ENCODE assay signal across 1 cellular context in the genomic region with DNA sequence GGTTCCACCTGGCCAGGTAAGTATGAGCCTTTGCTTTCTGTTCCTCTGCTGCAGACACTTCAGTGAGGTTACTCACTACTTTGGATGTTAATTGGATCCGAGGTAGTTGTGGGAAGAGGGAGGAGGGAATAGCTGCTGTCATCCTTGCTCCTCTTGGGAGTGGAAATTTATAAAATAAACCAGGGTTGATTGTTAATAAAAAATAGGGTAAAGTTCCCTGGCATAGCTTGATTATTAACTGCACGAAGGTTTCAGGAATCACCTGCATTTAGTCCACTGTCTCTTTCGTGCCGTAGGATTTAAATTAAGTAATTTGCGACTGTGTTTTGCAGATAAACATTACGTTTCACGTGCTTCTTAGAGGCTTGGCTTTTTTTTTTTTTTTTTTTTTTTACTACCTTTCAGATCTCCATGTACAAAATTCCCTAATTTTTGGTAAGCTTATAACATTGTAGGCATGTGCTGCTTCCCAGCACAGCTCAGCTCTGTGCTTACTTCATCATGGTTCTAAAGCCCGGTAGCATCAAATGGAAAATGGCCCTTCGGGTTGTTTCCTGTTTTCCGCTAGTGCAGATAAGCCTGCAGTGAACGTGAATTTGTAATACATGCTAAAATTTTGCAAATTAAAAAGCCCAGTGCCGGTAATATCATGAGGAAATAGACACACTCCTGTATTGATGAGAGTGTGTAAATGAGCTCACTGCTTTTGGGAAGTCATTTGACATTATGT.
TF ChIP-seq lines count a peak whose summit lies in the region.

No MANE protein-coding gene starts in this region.

TF ChIP-seq in K562, 482 proteins besides CTCF, POLR2A, EP300 and RAD21:
- TF ChIP-seq, protein P1, sequence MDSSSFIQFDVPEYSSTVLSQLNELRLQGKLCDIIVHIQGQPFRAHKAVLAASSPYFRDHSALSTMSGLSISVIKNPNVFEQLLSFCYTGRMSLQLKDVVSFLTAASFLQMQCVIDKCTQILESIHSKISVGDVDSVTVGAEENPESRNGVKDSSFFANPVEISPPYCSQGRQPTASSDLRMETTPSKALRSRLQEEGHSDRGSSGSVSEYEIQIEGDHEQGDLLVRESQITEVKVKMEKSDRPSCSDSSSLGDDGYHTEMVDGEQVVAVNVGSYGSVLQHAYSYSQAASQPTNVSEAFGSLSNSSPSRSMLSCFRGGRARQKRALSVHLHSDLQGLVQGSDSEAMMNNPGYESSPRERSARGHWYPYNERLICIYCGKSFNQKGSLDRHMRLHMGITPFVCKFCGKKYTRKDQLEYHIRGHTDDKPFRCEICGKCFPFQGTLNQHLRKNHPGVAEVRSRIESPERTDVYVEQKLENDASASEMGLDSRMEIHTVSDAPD (CRISPR knock-in tag; IDR thresholded peaks at IDR 0.05): no peak
